ENCODE assay signal across 8 cellular contexts in genomic region chr2:69565431-69565839, GRCh38.
A peak's percentile ranks its signal among the peaks of the same experiment; 100 is the strongest.
DNase-seq lines count a peak whose midpoint lies in the region; ATAC-seq, FAIRE-seq and TF ChIP-seq lines count a peak whose summit lies in the region.

No MANE protein-coding gene starts in this region.

- H3K4me3 ChIP-seq in epithelial cell of proximal tubule (ENCODE audit: low read depth, low read length) (no peak overlapping the region), neutrophil (ENCODE audit: low read depth in 1 of 2, low read length in 1 of 2) (no peak overlapping the region), thyroid gland (replicated peaks in 1 of 3) (no peak overlapping the region), suprapubic skin (no peak overlapping the region)

- ATAC-seq in GM21526 (IDR thresholded peaks at IDR 0.05; ENCODE audit: low FRiP score, unreplicated experiment) = peak; percentile 62

- DNase-seq in D721Med (ENCODE audit: insufficient read length, low spot score) (no peak), NCI-H345 (lab: John Stamatoyannopoulos, UW) (peak; percentile 23), epithelial cell of proximal tubule (ENCODE audit: low read depth) (no peak), thyroid gland (peak; percentile 45 to 51), suprapubic skin (ENCODE audit: low spot score in 2 of 2) (no peak)
- peak; percentile 87 for DNase-seq in activated CD8-positive, alpha-beta memory T cell treated with anti-CD3 and anti-CD28 coated beads for 24 hours

- peak; percentile 69 for TF ChIP-seq CTCF in D721Med (IDR thresholded peaks at IDR 0.05; ENCODE audit: insufficient read depth, missing control alignments)
- peak; percentile 85 for TF ChIP-seq CTCF in epithelial cell of proximal tubule (conservative IDR thresholded peaks at IDR 0.05; ENCODE audit: low read depth, low read length)
- TF ChIP-seq CTCF in neutrophil (IDR thresholded peaks at IDR 0.05) = peak; percentile 79
- TF ChIP-seq CTCF in thyroid gland (IDR thresholded peaks at IDR 0.05) = peak; percentile 19 to 60 (median 46)
- TF ChIP-seq CTCF in suprapubic skin (IDR thresholded peaks at IDR 0.05) = peak in 1 of 2 donors; percentile 64

- H3K4me1 ChIP-seq in neutrophil (ENCODE audit: control insufficient read depth in 1 of 2, insufficient read depth in 1 of 2, low read depth in 1 of 2, low read length in 1 of 2) (peaks cover 0 to 10% of the 10 kb centered on the region in 2 experiments), thyroid gland (peaks cover 60 to 73% of the 10 kb centered on the region in 2 donors), suprapubic skin (peaks cover 26% of the 10 kb centered on the region)

- H3K27me3 ChIP-seq in neutrophil (no peaks in the 10 kb centered on the region), thyroid gland (no peaks in the 10 kb centered on the region), suprapubic skin (no peaks in the 10 kb centered on the region)

- no peak for TF ChIP-seq POLR2A in thyroid gland (IDR thresholded peaks at IDR 0.05)
- no peak for TF ChIP-seq POLR2A in suprapubic skin (IDR thresholded peaks at IDR 0.05)

- WGBS in thyroid gland, 2 donors = 40 to 51% methylated on average over 3 of the region's 3 CpGs
- 34% methylated on average over 2 of the region's 3 CpGs for WGBS in suprapubic skin

- H3K9me3 ChIP-seq in neutrophil (no peaks in the 10 kb centered on the region), thyroid gland (no peaks in the 10 kb centered on the region), suprapubic skin (no peaks in the 10 kb centered on the region)

- H3K27ac ChIP-seq in neutrophil = no peak overlapping the region
- peak overlapping the region in 2 of 3 donors; percentile 81 to 93 for H3K27ac ChIP-seq in thyroid gland
- H3K27ac ChIP-seq in suprapubic skin = no peak overlapping the region

- FAIRE-seq in D721Med (lab: Jason Lieb, UNC) = no peak

- intact Hi-C loops in thyroid gland (cut with DNase I) = loop anchor here (10.0 kb wide), 1 partner anchor 79 kb away; the partner anchor contains the start of gene AAK1

- TF ChIP-seq EP300 in suprapubic skin (IDR thresholded peaks at IDR 0.05) = no peak

- H3K36me3 ChIP-seq in neutrophil = no peaks in the 10 kb centered on the region
- H3K36me3 ChIP-seq in thyroid gland = no peaks in the 10 kb centered on the region
- no peaks in the 10 kb centered on the region for H3K36me3 ChIP-seq in suprapubic skin

Comparison
In these comparisons a context has a peak if more than half of its experiments do, and no peak if none do; other contexts are left out.
1. DNase-seq: peak in NCI-H345 (single experiment), activated CD8-positive, alpha-beta memory T cell treated with anti-CD3 and anti-CD28 coated beads for 24 hours (single experiment) and thyroid gland (2 of 2); none in D721Med (single experiment), epithelial cell of proximal tubule (single experiment) and suprapubic skin (0 of 2).
2. H3K27ac ChIP-seq: peak in thyroid gland (2 of 3); none in neutrophil (single experiment) and suprapubic skin (single experiment).